1 cellular context compared by ENCODE assay signal in the genomic region with DNA sequence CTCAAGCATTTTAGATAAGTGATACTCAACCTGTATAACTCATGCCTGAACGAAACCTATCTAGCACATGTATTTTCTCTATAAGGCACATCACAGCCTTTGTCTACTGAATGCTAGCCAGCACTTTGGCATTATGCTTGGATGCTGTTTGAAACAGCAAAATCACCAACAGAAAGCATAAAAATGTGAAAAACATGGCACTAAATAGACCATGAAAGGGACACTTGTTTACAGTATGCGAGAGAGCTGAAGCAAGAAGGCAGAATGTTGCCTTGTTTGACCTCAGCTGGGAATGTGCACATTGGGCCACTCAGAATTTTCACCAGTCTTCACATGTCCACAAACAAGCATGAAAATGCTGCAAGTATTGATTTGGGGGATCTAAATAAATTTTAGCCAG.
TF ChIP-seq lines count a peak whose summit lies in the region.

No MANE protein-coding gene starts in this region.

TF ChIP-seq in SK-N-SH, 30 proteins besides CTCF, POLR2A, EP300 and RAD21 (continued from another document):
- no peak for TF ChIP-seq REST (IDR thresholded peaks at IDR 0.05; ENCODE audit: low read depth, low read length)
- TF ChIP-seq RFX5 (IDR thresholded peaks at IDR 0.05; ENCODE audit: low read length), result no peak
- TF ChIP-seq, protein P1, sequence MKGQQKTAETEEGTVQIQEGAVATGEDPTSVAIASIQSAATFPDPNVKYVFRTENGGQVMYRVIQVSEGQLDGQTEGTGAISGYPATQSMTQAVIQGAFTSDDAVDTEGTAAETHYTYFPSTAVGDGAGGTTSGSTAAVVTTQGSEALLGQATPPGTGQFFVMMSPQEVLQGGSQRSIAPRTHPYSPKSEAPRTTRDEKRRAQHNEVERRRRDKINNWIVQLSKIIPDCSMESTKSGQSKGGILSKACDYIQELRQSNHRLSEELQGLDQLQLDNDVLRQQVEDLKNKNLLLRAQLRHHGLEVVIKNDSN (IDR thresholded peaks at IDR 0.05; ENCODE audit: borderline replicate concordance, low read depth), result no peak
- TF ChIP-seq FOXJ3 (CRISPR knock-in tag; IDR thresholded peaks at IDR 0.05), result no peak
